ENCODE assay signal across 25 cellular contexts in genomic region chr3:169150343-169150742, GRCh38.
DNase-seq lines count a peak whose midpoint lies in the region; ATAC-seq and TF ChIP-seq lines count a peak whose summit lies in the region.
"Had no signal": no experiment of that assay in that cellular context is flagged by ENCODE, and none has a peak within 500 bp of the region (broad histone marks: within the 10 kb centered on the region; RNA-seq: fewer than 3 reads in every experiment).

No MANE protein-coding gene starts in this region.

- peaks cover 39% of the 10 kb centered on the region for H3K4me1 ChIP-seq in left ventricle myocardium inferior
- H3K4me1 ChIP-seq in left lung, result peaks cover 3 to 54% of the 10 kb centered on the region in 2 donors
- peaks cover 2 to 4% of the 10 kb centered on the region in 2 experiments for H3K4me1 ChIP-seq in trophoblast cell (ENCODE audit: control insufficient read depth in 1 of 2, insufficient read depth in 2 of 2, low read length in 2 of 2)
- H3K4me1 ChIP-seq in upper lobe of right lung, result peaks cover 8% of the 10 kb centered on the region
- H3K4me1 ChIP-seq: prostate gland, uterus had no signal

- H3K27me3 ChIP-seq in left ventricle myocardium inferior (ENCODE audit: low read depth) (peaks cover 59% of the 10 kb centered on the region), left lung (peaks cover 0 to 51% of the 10 kb centered on the region in 2 donors), trophoblast cell (ENCODE audit: insufficient read depth, low read length) (no peaks in the 10 kb centered on the region), upper lobe of right lung (peaks cover 19% of the 10 kb centered on the region)

- H3K9ac ChIP-seq in trophoblast cell (ENCODE audit: low read length), result no peak overlapping the region

- no peak overlapping the region for H3K18ac ChIP-seq in trophoblast cell (ENCODE audit: low read length)

- no peak for ATAC-seq in Right ventricle myocardium superior (ENCODE audit: poor library complexity)
- ATAC-seq in left lung, result no peak
- ATAC-seq in upper lobe of right lung, result no peak
- no peak for ATAC-seq in GM18868 (IDR thresholded peaks at IDR 0.05; ENCODE audit: unreplicated experiment)
- ATAC-seq: Right ventricle myocardium inferior had no signal

- H3K79me1 ChIP-seq in trophoblast cell (ENCODE audit: low read length), result peaks cover 7% of the 10 kb centered on the region

- WGBS in trophoblast cell (ENCODE audit: extremely low coverage, insufficient coverage, insufficient read length), result no CpG with 5 or more reads among the region's 3 CpGs

- H3K9me3 ChIP-seq in left ventricle myocardium inferior (replicated peaks) (no peaks in the 10 kb centered on the region), left lung (no peaks in the 10 kb centered on the region), trophoblast cell (ENCODE audit: insufficient read depth, low read depth, low read length) (no peaks in the 10 kb centered on the region), upper lobe of right lung (no peaks in the 10 kb centered on the region)
- H3K9me3 ChIP-seq: prostate gland, sigmoid colon, uterus had no signal

- H3K14ac ChIP-seq in trophoblast cell (ENCODE audit: low read length), result no peak overlapping the region

- TF ChIP-seq CTCF in left ventricle myocardium inferior (IDR thresholded peaks at IDR 0.05; ENCODE audit: borderline replicate concordance) (no peak), left lung (IDR thresholded peaks at IDR 0.05) (no peak), upper lobe of right lung (IDR thresholded peaks at IDR 0.05) (no peak)

- no peak overlapping the region for H4K12ac ChIP-seq in trophoblast cell (ENCODE audit: low read depth, low read length)

- peak overlapping the region; percentile 27 for H2BK5ac ChIP-seq in trophoblast cell (ENCODE audit: low read depth, low read length, poor library complexity)

- no peak overlapping the region for H2AK5ac ChIP-seq in trophoblast cell (ENCODE audit: low read length)

- intact Hi-C loops in left ventricle myocardium inferior (cut with micrococcal nuclease), result loop anchor here (10.0 kb wide), 1 partner anchor 244 kb away; no protein-coding TSS in a partner anchor
- intact Hi-C loops in Right ventricle myocardium superior (cut with DNase I), result no loop called here
- intact Hi-C loops in left lung (cut with DNase I), result no loop called here
- intact Hi-C loops in upper lobe of right lung (cut with DNase I), result no loop called here

- H3K4me3 ChIP-seq in left ventricle myocardium inferior (no peak overlapping the region), left lung (no peak overlapping the region), trophoblast cell (ENCODE audit: low read depth, low read length) (no peak overlapping the region), upper lobe of right lung (peak overlapping the region; percentile 6)
- H3K4me3 ChIP-seq: prostate gland, sigmoid colon, uterus had no signal

- H4K8ac ChIP-seq in trophoblast cell (ENCODE audit: low read depth, low read length), result no peak overlapping the region

- H3K4me2 ChIP-seq in trophoblast cell (ENCODE audit: low read length), result no peak overlapping the region

- H3K4ac ChIP-seq in trophoblast cell (ENCODE audit: low read depth, low read length), result no peak overlapping the region

- H3K27ac ChIP-seq in left ventricle myocardium inferior (replicated peaks) (peak overlapping the region; percentile 43), left lung (peak overlapping the region; percentile 48 to 76), trophoblast cell (ENCODE audit: low read depth, low read length) (peak overlapping the region; percentile 56), upper lobe of right lung (peak overlapping the region; percentile 33)
- H3K27ac ChIP-seq: prostate gland had no signal

- H4K91ac ChIP-seq in trophoblast cell (ENCODE audit: low read depth, low read length), result no peak overlapping the region

- no peak overlapping the region for H2BK120ac ChIP-seq in trophoblast cell (ENCODE audit: insufficient read depth, low read length, poor library complexity)

- no peak overlapping the region for H3K23ac ChIP-seq in trophoblast cell (ENCODE audit: low read length)

- peaks cover 2% of the 10 kb centered on the region for H3K79me2 ChIP-seq in trophoblast cell (ENCODE audit: control insufficient read depth, insufficient read depth, low read length, poor library complexity)

- DNase-seq in left ventricle myocardium inferior, result no peak
- DNase-seq in Right ventricle myocardium superior, result no peak
- no peak for DNase-seq in left lung
- no peak for DNase-seq in trophoblast cell
- DNase-seq in upper lobe of right lung, result no peak
- DNase-seq in DMS114 treated with DMSO at 0.1 percent for 48 hours (lab: John Stamatoyannopoulos, UW; ENCODE audit: unreplicated experiment), result no peak
- no peak for DNase-seq in activated gamma-delta T cell treated with Interleukin-2 at 50 U/mL for 16 hours
- DNase-seq: 8988T; activated CD4-positive, alpha-beta T cell treated with anti-CD3 and anti-CD28 coated beads, Interleukin-2, amount 50 U/mL, for 48 hours; activated CD4-positive, CD25-positive, alpha-beta regulatory T cell treated with anti-CD3 and anti-CD28 coated beads, Interleukin-2, amount 50 U/mL, for 72 hours; activated naive CD4-positive, alpha-beta T cell treated with anti-CD3 and anti-CD28 coated beads, Interleukin-2, amount 10 ng/mL, durations not matched to agents 7 days and 5 days; cerebellar nuclear complex; DND-41; GF-D8; hippocampal formation; KG1; NCI-H1930; NCI-H524; sigmoid colon; stimulated activated CD4-positive, alpha-beta T cell treated with anti-CD3 and anti-CD28 coated beads, Interleukin-4, amount 100 ng/mL, for 24 hours; substantia nigra; uterus had no signal

- no peak overlapping the region for H2AFZ ChIP-seq in trophoblast cell (ENCODE audit: insufficient read depth, low read length, poor library complexity)

- H3K36me3 ChIP-seq in left ventricle myocardium inferior (no peaks in the 10 kb centered on the region), left lung (no peaks in the 10 kb centered on the region), trophoblast cell (ENCODE audit: control insufficient read depth in 1 of 2, insufficient read depth in 2 of 2, low read length in 2 of 2) (no peaks in the 10 kb centered on the region), upper lobe of right lung (no peaks in the 10 kb centered on the region)
- H3K36me3 ChIP-seq: prostate gland, sigmoid colon, uterus had no signal

- no peak overlapping the region for H2BK12ac ChIP-seq in trophoblast cell (ENCODE audit: low read length)
